24 cellular contexts compared by ENCODE assay signal in the genomic region with DNA sequence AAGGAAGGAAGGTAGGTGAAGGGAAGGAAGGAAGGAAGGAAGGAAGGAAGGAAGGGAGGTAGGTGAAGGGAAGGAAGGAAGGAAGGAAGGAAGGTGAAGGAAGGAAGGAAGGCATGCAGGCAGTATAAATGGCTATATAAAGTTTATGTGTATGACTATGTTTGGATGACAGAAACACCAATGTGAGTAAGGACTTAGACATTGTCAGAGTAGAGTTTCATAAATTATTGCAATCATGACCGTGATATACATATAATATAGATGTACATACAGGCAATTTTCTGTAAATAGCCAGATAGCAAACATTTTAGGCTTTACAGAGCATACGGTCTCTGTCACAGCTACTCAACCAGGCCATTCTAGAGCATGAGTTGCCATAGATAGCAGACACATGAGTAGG.
"Had no signal": no experiment of that assay in that cellular context is flagged by ENCODE, and none has a peak within 500 bp of the region (broad histone marks: within the 10 kb centered on the region; RNA-seq: fewer than 3 reads in every experiment).

No MANE protein-coding gene starts in this region.

- ATAC-seq: activated CD4-positive, CD25-positive, alpha-beta regulatory T cell treated with anti-CD3 and anti-CD28 coated beads, Interleukin-2, amount 50 U/mL, for 24 hours; gastrocnemius medialis; left ventricle myocardium superior; right cardiac atrium; stimulated activated naive CD8-positive, alpha-beta T cell treated with anti-CD3 and anti-CD28 coated beads, Interleukin-15, amount 100 ng/mL, for 72 hours had no signal

- DNase-seq: activated CD4-positive, alpha-beta T cell treated with anti-CD3 and anti-CD28 coated beads, Interleukin-2, amount 10 ng/mL, durations not matched to agents 7 days and 5 days; activated CD8-positive, alpha-beta memory T cell treated with anti-CD3 and anti-CD28 coated beads for 24 hours; activated CD8-positive, alpha-beta memory T cell treated with anti-CD3 and anti-CD28 coated beads, Interleukin-2, amount 50 U/mL, for 4 hours; activated naive CD4-positive, alpha-beta T cell treated with Interleukin-2 at 50 U/mL for 16 hours; activated naive CD8-positive, alpha-beta T cell treated with anti-CD3 and anti-CD28 coated beads for 36 hours; activated T-cell treated with anti-CD3 and anti-CD28 coated beads, Interleukin-2, amount 50 U/mL, for 48 hours; cortex of kidney; gastrocnemius medialis; hippocampal formation; left ventricle myocardium superior; pancreas; right cardiac atrium; stimulated activated CD4-positive, alpha-beta T cell treated with anti-CD3 and anti-CD28 coated beads, Interleukin-1b, Interleukin-23, amount 100 ng/mL, for 48 hours; stimulated activated naive CD8-positive, alpha-beta T cell treated with anti-CD3 and anti-CD28 coated beads, Interleukin-15, amount 100 ng/mL, for 72 hours; uterus had no signal

- H3K4me3 ChIP-seq: cardiac muscle cell, gastrocnemius medialis, pancreas, suprapubic skin, tibial nerve, uterus had no signal

- H3K4me1 Mint-ChIP-seq: activated CD4-positive, alpha-beta T cell treated with anti-CD3 and anti-CD28 coated beads, Interleukin-2, amount 10 ng/mL, durations not matched to agents 7 days and 5 days had no signal

- H3K9me3 ChIP-seq: gastrocnemius medialis, neutrophil, pancreas, suprapubic skin, tibial nerve, uterus had no signal

- H3K36me3 ChIP-seq: cardiac muscle cell, gastrocnemius medialis, neutrophil, pancreas, suprapubic skin, tibial nerve, uterus had no signal

- H3K9me3 Mint-ChIP-seq: activated CD4-positive, alpha-beta T cell treated with anti-CD3 and anti-CD28 coated beads, Interleukin-2, amount 10 ng/mL, durations not matched to agents 7 days and 5 days; activated naive CD8-positive, alpha-beta T cell treated with anti-CD3 and anti-CD28 coated beads for 36 hours; stimulated activated naive CD8-positive, alpha-beta T cell treated with anti-CD3 and anti-CD28 coated beads, Interleukin-15, amount 100 ng/mL, for 72 hours; T-helper 2 cell treated with Interferon-gamma antibody and Interleukin-4, amounts not matched to agents 5 μg/mL and 100 μg/mL, for 36 hours had no signal

- H3K27me3 ChIP-seq: cardiac muscle cell, gastrocnemius medialis, neutrophil, pancreas, suprapubic skin, tibial nerve, uterus had no signal

- FAIRE-seq: endometrium, pancreas had no signal

- H3K27ac ChIP-seq: cardiac muscle cell, gastrocnemius medialis, neutrophil, pancreas, suprapubic skin, tibial nerve, VCaP had no signal

- H3K27ac Mint-ChIP-seq: activated CD4-positive, alpha-beta T cell treated with anti-CD3 and anti-CD28 coated beads, Interleukin-2, amount 10 ng/mL, durations not matched to agents 7 days and 5 days; activated naive CD8-positive, alpha-beta T cell treated with anti-CD3 and anti-CD28 coated beads for 36 hours; nephron; stimulated activated naive CD8-positive, alpha-beta T cell treated with anti-CD3 and anti-CD28 coated beads, Interleukin-15, amount 100 ng/mL, for 72 hours; T-helper 2 cell treated with Interferon-gamma antibody and Interleukin-4, amounts not matched to agents 5 μg/mL and 100 μg/mL, for 36 hours had no signal

- H3K4me1 ChIP-seq: pancreas, tibial nerve, uterus had no signal

- H3K36me3 Mint-ChIP-seq: activated naive CD8-positive, alpha-beta T cell treated with anti-CD3 and anti-CD28 coated beads for 36 hours had no signal

- H3K4me3 Mint-ChIP-seq: activated CD4-positive, alpha-beta T cell treated with anti-CD3 and anti-CD28 coated beads, Interleukin-2, amount 10 ng/mL, durations not matched to agents 7 days and 5 days; activated naive CD8-positive, alpha-beta T cell treated with anti-CD3 and anti-CD28 coated beads for 36 hours; nephron; stimulated activated naive CD8-positive, alpha-beta T cell treated with anti-CD3 and anti-CD28 coated beads, Interleukin-15, amount 100 ng/mL, for 72 hours; T-helper 2 cell treated with Interferon-gamma antibody and Interleukin-4, amounts not matched to agents 5 μg/mL and 100 μg/mL, for 36 hours had no signal
